19 cellular contexts compared by ENCODE assay signal in genomic region chr3:171176244-171176925, GRCh38.
DNase-seq lines count a peak whose midpoint lies in the region; ATAC-seq and TF ChIP-seq lines count a peak whose summit lies in the region.
"Had no signal": no experiment of that assay in that cellular context is flagged by ENCODE, and none has a peak within 500 bp of the region (broad histone marks: within the 10 kb centered on the region; RNA-seq: fewer than 3 reads in every experiment).

No MANE protein-coding gene starts in this region.

- no peaks in the 10 kb centered on the region for H3K9me3 ChIP-seq in mesenchymal stem cell (ENCODE audit: control insufficient read depth, low read length)
- H3K9me3 ChIP-seq in stomach = no peaks in the 10 kb centered on the region

- H2BK15ac ChIP-seq in mesenchymal stem cell (ENCODE audit: low read depth, poor library complexity, severe bottlenecking) = no peak overlapping the region

- H2BK12ac ChIP-seq in mesenchymal stem cell (ENCODE audit: low read length in 2 of 2) = no peak overlapping the region

- no peak overlapping the region for H3K14ac ChIP-seq in mesenchymal stem cell (ENCODE audit: low read length in 2 of 2)

- H3K36me3 ChIP-seq in mesenchymal stem cell (ENCODE audit: control insufficient read depth in 1 of 2, insufficient read depth in 2 of 2, low read depth in 1 of 2, low read length in 2 of 2) (peaks cover 3 to 16% of the 10 kb centered on the region in 2 experiments), stomach (peaks cover 0 to 4% (median 0%) of the 10 kb centered on the region in 4 donors)
- H3K36me3 ChIP-seq: WERI-Rb-1 had no signal

- H3K27ac ChIP-seq in coronary artery (peak overlapping the region; percentile 14 to 63), mesenchymal stem cell (ENCODE audit: low read length, poor library complexity, severe bottlenecking) (no peak overlapping the region), stomach (peak overlapping the region in 3 of 5 donors; percentile 45 to 53 (median 52))
- H3K27ac ChIP-seq: RWPE1, WERI-Rb-1 had no signal

- H3K18ac ChIP-seq in mesenchymal stem cell (ENCODE audit: low read depth in 1 of 2, low read length in 2 of 2) = no peak overlapping the region

- H3K79me1 ChIP-seq in mesenchymal stem cell (replicated peaks; ENCODE audit: low read length, poor library complexity, severe bottlenecking) = peaks cover 4% of the 10 kb centered on the region

- H2AFZ ChIP-seq in mesenchymal stem cell (ENCODE audit: low read depth, low read length) = no peak overlapping the region

- TF ChIP-seq POLR2A in stomach (IDR thresholded peaks at IDR 0.05) = no peak

- H2BK5ac ChIP-seq in mesenchymal stem cell (ENCODE audit: low read depth, low read length, poor library complexity, severe bottlenecking) = no peak overlapping the region

- no peak overlapping the region for H4K91ac ChIP-seq in mesenchymal stem cell (ENCODE audit: low read length)

- no peak overlapping the region for H2BK120ac ChIP-seq in mesenchymal stem cell (ENCODE audit: low read depth, low read length)

- H3K23ac ChIP-seq in mesenchymal stem cell (ENCODE audit: low read length in 2 of 2) = no peak overlapping the region

- H3K4me1 ChIP-seq in mesenchymal stem cell (ENCODE audit: control insufficient read depth, insufficient read depth, low read depth, low read length) (peaks cover 3% of the 10 kb centered on the region), stomach (peaks cover 3 to 31% (median 19%) of the 10 kb centered on the region in 4 donors)

- no peak overlapping the region for H3K4ac ChIP-seq in mesenchymal stem cell (ENCODE audit: low read depth in 1 of 2, low read length in 2 of 2)

- no peak overlapping the region for H2AK5ac ChIP-seq in mesenchymal stem cell (ENCODE audit: low read length, severe bottlenecking)

- H3K27me3 ChIP-seq in mesenchymal stem cell (ENCODE audit: control insufficient read depth in 1 of 2, insufficient read depth in 1 of 2, low read length in 2 of 2) (no peaks in the 10 kb centered on the region), stomach (no peaks in the 10 kb centered on the region)

- peak overlapping the region; percentile 37 for H3K4me3 ChIP-seq in coronary artery
- H3K4me3 ChIP-seq in mesenchymal stem cell (ENCODE audit: insufficient read depth in 1 of 2, low read depth in 1 of 2, low read length in 2 of 2) = peak overlapping the region in 1 of 2 experiments; percentile 63
- H3K4me3 ChIP-seq in stomach = no peak overlapping the region

- H4K8ac ChIP-seq in mesenchymal stem cell (ENCODE audit: low read length) = no peak overlapping the region

- WGBS in mesenchymal stem cell = 98% methylated on average over 5 of the region's 5 CpGs
- 80 to 94% (median 91%) methylated on average over 5 of the region's 5 CpGs for WGBS in stomach, 5 donors

- no peak for TF ChIP-seq EP300 in stomach (IDR thresholded peaks at IDR 0.05)

- TF ChIP-seq CTCF in coronary artery (IDR thresholded peaks at IDR 0.05) (no peak), stomach (IDR thresholded peaks at IDR 0.05) (no peak)

- peak overlapping the region; percentile 79 for H3K9ac ChIP-seq in mesenchymal stem cell (ENCODE audit: low read length)

- no peak overlapping the region for H3K4me2 ChIP-seq in mesenchymal stem cell (ENCODE audit: low read length, poor library complexity, severe bottlenecking)

- no peak for ATAC-seq in HG03159 (IDR thresholded peaks at IDR 0.05; ENCODE audit: unreplicated experiment)
- ATAC-seq: activated CD8-positive, alpha-beta T cell treated with anti-CD3 and anti-CD28 coated beads for 36 hours; HCT116; naive thymus-derived CD4-positive, alpha-beta T cell had no signal

- DNase-seq in M059J (ENCODE audit: low read depth) = peak; percentile 44
- DNase-seq in coronary artery (ENCODE audit: low spot score) = no peak
- DNase-seq in mesenchymal stem cell = no peak
- no peak for DNase-seq in stomach
- DNase-seq in Ammon's horn (ENCODE audit: low spot score) = no peak
- no peak for DNase-seq in activated T-cell treated with anti-CD3 and anti-CD28 coated beads, Interleukin-2, amount 50 U/mL, for 48 hours
- DNase-seq in stimulated activated naive CD4-positive, alpha-beta T cell (lab: John Stamatoyannopoulos, UW) = no peak
- DNase-seq: activated CD8-positive, alpha-beta T cell treated with anti-CD3 and anti-CD28 coated beads for 36 hours; endodermal cell; Kasumi-1; naive thymus-derived CD4-positive, alpha-beta T cell; NCI-H1105 treated with DMSO at 0.1 percent for 48 hours; NCI-H2171; stimulated activated CD4-positive, alpha-beta T cell treated with anti-CD3 and anti-CD28 coated beads, Interleukin-15, amount 100 ng/mL, for 24 hours; T-helper 1 cell; WERI-Rb-1 had no signal

- intact Hi-C loops in stomach (cut with DNase I; ENCODE audit: low total_unique reads) = no loop called here
